Comparison of ENCODE assay signal across 13 cellular contexts in genomic region chr7:129947701-129948100, GRCh38. TPM values are rescaled to one million over a fixed set of nuclear protein-coding genes. Genes with fewer than 3 reads are reported as not detected.
DNase-seq lines count a peak whose midpoint lies in the region; ATAC-seq and TF ChIP-seq lines count a peak whose summit lies in the region.
"Had no signal": no experiment of that assay in that cellular context is flagged by ENCODE, and none has a peak within 500 bp of the region (broad histone marks: within the 10 kb centered on the region; RNA-seq: fewer than 3 reads in every experiment).

No MANE protein-coding gene starts in this region.

- intact Hi-C loops in Calu3 (cut with micrococcal nuclease; ENCODE audit: unreplicated experiment), result loop anchor here (1.0 to 5.0 kb wide), 4 partner anchors 41 to 120 kb away; no protein-coding TSS in a partner anchor
- intact Hi-C loops in sciatic nerve (cut with DNase I), result no loop called here

- H3K27me3 Mint-ChIP-seq in Calu3 (ENCODE audit: unreplicated experiment), result no peaks in the 10 kb centered on the region

- no TSS peak for BruUV-seq in Calu3 (replicated peaks; lab: Mats Ljungman, UMichigan)

- H3K4me1 Mint-ChIP-seq in Calu3 (ENCODE audit: low read depth, unreplicated experiment), result peaks cover 2% of the 10 kb centered on the region

- DNase-seq in Calu3 (no peak), RPMI7951 (ENCODE audit: low read depth) (peak; percentile 62), fibroblast of pulmonary artery (ENCODE audit: low read depth) (peak; percentile 70), sciatic nerve (ENCODE audit: low spot score) (peak; percentile 36), 8988T (no peak), NCI-H146 (lab: John Stamatoyannopoulos, UW) (no peak), RPMI8226 (no peak)
- DNase-seq in activated CD4-positive, alpha-beta T cell treated with anti-CD3 and anti-CD28 coated beads for 48 hours, result no peak
- DNase-seq: activated CD4-positive, alpha-beta T cell treated with anti-CD3 and anti-CD28 coated beads, Interleukin-2, amount 50 U/mL, for 48 hours; DND-41; glutamatergic neuron; NCI-H187 treated with DMSO at 0.1 percent for 48 hours; SIG-M5 had no signal

- no peak for ATAC-seq in sciatic nerve

- no peak for TF ChIP-seq CTCF in Calu3 (IDR thresholded peaks at IDR 0.05; ENCODE audit: unreplicated experiment)
- TF ChIP-seq CTCF in fibroblast of pulmonary artery (IDR thresholded peaks at IDR 0.05; ENCODE audit: low read length, missing control alignments), result no peak

- H3K4me3 ChIP-seq in fibroblast of pulmonary artery (replicated peaks; ENCODE audit: low read depth, low read length), result no peak overlapping the region

- peak overlapping the region; percentile 23 for H3K27ac Mint-ChIP-seq in Calu3 (ENCODE audit: unreplicated experiment)

- no peak overlapping the region for H3K4me3 Mint-ChIP-seq in Calu3 (ENCODE audit: low read depth, unreplicated experiment)

- CTCF ChIA-PET in Calu3 (lab: Charles Lee), result interaction anchor here (3.3 kb wide), 1 partner anchor 62 kb away, joined by 31 read pairs; no protein-coding TSS in a partner anchor

- peaks cover 17% of the 10 kb centered on the region for H3K36me3 Mint-ChIP-seq in Calu3 (ENCODE audit: insufficient read depth, unreplicated experiment)

- no peaks in the 10 kb centered on the region for H3K9me3 Mint-ChIP-seq in Calu3 (ENCODE audit: low read depth, unreplicated experiment)

RNA-seq across cellular contexts. Expression of gene UBE2H, which starts 5.1 kb away (rescaled TPM):
- total RNA-seq in Calu3 (2022) (103 and 115 TPM in 2 replicates), sciatic nerve (92.1 TPM)
- 40.9 and 41.1 TPM in 2 replicates for total RNA-seq in RPMI7951 (2014; rRNA removed; shearing (Covaris generic))

Comparison
In these comparisons a context has a peak if more than half of its experiments do, and no peak if none do; other contexts are left out.
1. DNase-seq: peak in RPMI7951 (single experiment), fibroblast of pulmonary artery (single experiment) and sciatic nerve (single experiment); none in Calu3 (single experiment), 8988T (single experiment), NCI-H146 (single experiment), RPMI8226 (single experiment) and activated CD4-positive, alpha-beta T cell treated with anti-CD3 and anti-CD28 coated beads for 48 hours (single experiment).